ENCODE assay signal across 9 cellular contexts in the genomic region with DNA sequence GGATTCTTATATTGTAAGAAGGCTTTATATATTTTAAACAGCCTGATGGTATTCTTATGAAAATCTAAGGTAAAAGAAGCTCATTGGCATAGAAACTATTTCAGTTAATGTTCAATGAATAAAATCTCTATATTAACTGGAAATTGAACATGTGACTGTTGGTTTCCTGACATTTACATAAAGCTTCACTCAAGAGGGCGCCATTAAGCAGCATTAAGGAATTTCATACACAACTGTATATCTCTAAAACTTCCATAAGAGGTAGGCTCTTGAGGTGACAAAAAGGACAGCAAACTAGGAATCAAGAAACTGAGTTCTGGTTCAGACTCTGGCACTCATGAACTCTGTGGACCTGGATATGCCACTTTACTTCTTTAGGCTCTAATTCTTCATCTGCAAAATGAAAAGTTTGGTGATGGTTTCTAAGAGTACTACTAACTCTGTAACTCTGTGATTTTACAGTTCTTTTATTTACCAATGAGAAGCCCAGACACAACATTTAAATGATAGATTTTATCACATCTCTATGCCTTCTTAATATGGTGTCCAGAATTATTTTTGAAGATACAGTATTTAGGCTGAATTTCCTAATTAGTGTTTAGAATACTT.
DNase-seq lines count a peak whose midpoint lies in the region; ATAC-seq and TF ChIP-seq lines count a peak whose summit lies in the region.
"Had no signal": no experiment of that assay in that cellular context is flagged by ENCODE, and none has a peak within 500 bp of the region (broad histone marks: within the 10 kb centered on the region; RNA-seq: fewer than 3 reads in every experiment).

No MANE protein-coding gene starts in this region.

- WGBS in spleen, 5 donors = 15 to 36% (median 22%) methylated on average over 1 of the region's 1 CpG

- intact Hi-C loops in OCI-LY7 (cut with micrococcal nuclease; ENCODE audit: unreplicated experiment) (no loop called here), spleen (cut with DNase I; ENCODE audit: low total_unique reads) (no loop called here)

- H3K79me2 ChIP-seq in ACC112 (ENCODE audit: control insufficient read depth, insufficient read depth, low read length, unreplicated experiment) (no peaks in the 10 kb centered on the region), OCI-LY7 (ENCODE audit: insufficient read depth, low read depth, low read length) (no peaks in the 10 kb centered on the region)

- POLR2A ChIA-PET in OCI-LY7 (lab: Charles Lee) = no interaction called here

- peak; percentile 69 for TF ChIP-seq CTCF in OCI-LY7 (conservative IDR thresholded peaks at IDR 0.05; ENCODE audit: low read length)
- TF ChIP-seq CTCF in foreskin fibroblast (IDR thresholded peaks at IDR 0.05; ENCODE audit: low read depth, low read length) = peak; percentile 45
- TF ChIP-seq CTCF in spleen (IDR thresholded peaks at IDR 0.05 in 8 of 11, conservative IDR thresholded peaks at IDR 0.05 in 3 of 11) = no peak

- H4K20me1 ChIP-seq in OCI-LY7 (ENCODE audit: insufficient read depth, low read length) = no peaks in the 10 kb centered on the region

- H3K27ac ChIP-seq in ACC112 (ENCODE audit: low read depth, low read length) (no peak overlapping the region), OCI-LY7 (ENCODE audit: low read depth, low read length, poor library complexity, severe bottlenecking) (no peak overlapping the region), spleen (no peak overlapping the region)

- no peaks in the 10 kb centered on the region for H3K9me3 ChIP-seq in OCI-LY7 (ENCODE audit: low read length)
- peaks cover 0 to under 1% (median 0%) of the 10 kb centered on the region in 8 donors for H3K9me3 ChIP-seq in spleen

- DNase-seq in HCEC 1CT = peak; percentile 20
- peak; percentile 1 for DNase-seq in OCI-LY7 (ENCODE audit: low spot score)
- peak; percentile 32 to 72 for DNase-seq in foreskin fibroblast
- no peak for DNase-seq in COLO668 (lab: John Stamatoyannopoulos, UW; ENCODE audit: unreplicated experiment)
- no peak for DNase-seq in spleen
- no peak for DNase-seq in OCI-M2 (lab: John Stamatoyannopoulos, UW; ENCODE audit: unreplicated experiment)
- DNase-seq: effector memory CD4-positive, alpha-beta T cell had no signal

- H2AFZ ChIP-seq in ACC112 (ENCODE audit: low read length, unreplicated experiment) = peak overlapping the region; percentile 43
- no peak overlapping the region for H2AFZ ChIP-seq in OCI-LY7 (ENCODE audit: low read length)

- H3K36me3 ChIP-seq in ACC112 (ENCODE audit: insufficient read depth, low read length) = no peaks in the 10 kb centered on the region
- no peaks in the 10 kb centered on the region for H3K36me3 ChIP-seq in OCI-LY7 (ENCODE audit: insufficient read depth, low read length)
- no peaks in the 10 kb centered on the region for H3K36me3 ChIP-seq in spleen

- ATAC-seq in HG03196 (IDR thresholded peaks at IDR 0.05; ENCODE audit: unreplicated experiment) = no peak

- H3K4me1 ChIP-seq in ACC112 (ENCODE audit: control insufficient read depth, insufficient read depth, low read length, unreplicated experiment) (no peaks in the 10 kb centered on the region), OCI-LY7 (ENCODE audit: insufficient read depth, low read length, poor library complexity, severe bottlenecking) (no peaks in the 10 kb centered on the region), spleen (no peaks in the 10 kb centered on the region)

- H3K9me2 ChIP-seq in OCI-LY7 (ENCODE audit: insufficient read depth, low read length) = no peaks in the 10 kb centered on the region

- no peak for TF ChIP-seq POLR2A in spleen (IDR thresholded peaks at IDR 0.05)

- H3K4me3 ChIP-seq in ACC112 (ENCODE audit: low read depth, low read length) (no peak overlapping the region), OCI-LY7 (ENCODE audit: low read depth, low read length, poor library complexity, severe bottlenecking) (no peak overlapping the region), foreskin fibroblast (ENCODE audit: low read depth in 1 of 2, low read length in 2 of 2) (no peak overlapping the region), spleen (no peak overlapping the region)

- H3K27me3 ChIP-seq in ACC112 (ENCODE audit: insufficient read depth, low read length) = no peaks in the 10 kb centered on the region
- no peaks in the 10 kb centered on the region for H3K27me3 ChIP-seq in spleen (replicated peaks in 1 of 7)

- CTCF ChIA-PET in OCI-LY7 (lab: Charles Lee; ENCODE audit: unreplicated experiment) = no interaction called here

- BruUV-seq in OCI-LY7 (replicated peaks; lab: Mats Ljungman, UMichigan) = no TSS peak

- no peak overlapping the region for H3K4me2 ChIP-seq in OCI-LY7 (ENCODE audit: low read length)

Comparison
In these comparisons a context has a peak if more than half of its experiments do, and no peak if none do; other contexts are left out.
1. DNase-seq: peak in HCEC 1CT (single experiment), OCI-LY7 (single experiment) and foreskin fibroblast (2 of 2); none in COLO668 (single experiment), spleen (single experiment) and OCI-M2 (single experiment).
2. CTCF ChIP-seq: peak in OCI-LY7 (single experiment) and foreskin fibroblast (single experiment); none in spleen (0 of 11).